15 cellular contexts compared by ENCODE assay signal in genomic region chr3:128335621-128336296, GRCh38.
DNase-seq lines count a peak whose midpoint lies in the region; ATAC-seq and TF ChIP-seq lines count a peak whose summit lies in the region.
"Had no signal": no experiment of that assay in that cellular context is flagged by ENCODE, and none has a peak within 500 bp of the region (broad histone marks: within the 10 kb centered on the region; RNA-seq: fewer than 3 reads in every experiment).

No MANE protein-coding gene starts in this region.

- H3K4me3 Mint-ChIP-seq in WTC11 = no peak overlapping the region
- peak overlapping the region; percentile 15 for H3K4me3 Mint-ChIP-seq in progenitor cell of endocrine pancreas (ENCODE audit: low read depth)
- H3K4me3 Mint-ChIP-seq: activated CD4-positive, alpha-beta T cell treated with anti-CD3 and anti-CD28 coated beads for 36 hours; activated naive CD8-positive, alpha-beta T cell had no signal

- peaks cover 18% of the 10 kb centered on the region for H3K4me1 Mint-ChIP-seq in WTC11
- peaks cover 56% of the 10 kb centered on the region for H3K4me1 Mint-ChIP-seq in progenitor cell of endocrine pancreas (ENCODE audit: low read depth)
- H3K4me1 Mint-ChIP-seq: activated CD4-positive, alpha-beta T cell treated with anti-CD3 and anti-CD28 coated beads for 36 hours had no signal

- DNase-seq in DMS 273 (lab: John Stamatoyannopoulos, UW; ENCODE audit: unreplicated experiment) = peak; percentile 69
- no peak for DNase-seq in DMS 273 treated with DMSO at 0.1 percent for 48 hours (lab: John Stamatoyannopoulos, UW)
- DNase-seq in WTC11 (ENCODE audit: low spot score) = peak; percentile 39
- peak; percentile 49 for DNase-seq in iPS-NIHi11 (ENCODE audit: low spot score)
- DNase-seq in progenitor cell of endocrine pancreas (ENCODE audit: low spot score, unreplicated experiment) = no peak
- no peak for DNase-seq in kidney glomerular epithelial cell (lab: John Stamatoyannopoulos, UW)
- no peak for DNase-seq in left cardiac atrium
- DNase-seq: 8988T; activated CD4-positive, alpha-beta T cell treated with anti-CD3 and anti-CD28 coated beads for 36 hours; GM23248; NCI-H2081 treated with DMSO at 0.1 percent for 48 hours; transverse colon had no signal

- peak; percentile 81 for ATAC-seq in WTC11
- ATAC-seq in HG03354 (IDR thresholded peaks at IDR 0.05; ENCODE audit: poor library complexity, severe bottlenecking, unreplicated experiment) = no peak
- no peak for ATAC-seq in left cardiac atrium
- ATAC-seq: activated CD4-positive, alpha-beta T cell treated with anti-CD3 and anti-CD28 coated beads for 36 hours; Right ventricle myocardium inferior had no signal

- intact Hi-C loops in left cardiac atrium (cut with DNase I) = no loop called here

- POLR2A ChIA-PET in WTC11 (lab: Charles Lee) = no interaction called here

- H3K27ac Mint-ChIP-seq in WTC11 (peak overlapping the region; percentile 41; the same call in 1 of the 2 replicates), progenitor cell of endocrine pancreas (no peak overlapping the region)
- H3K27ac Mint-ChIP-seq: activated CD4-positive, alpha-beta T cell treated with anti-CD3 and anti-CD28 coated beads for 36 hours; activated naive CD8-positive, alpha-beta T cell had no signal

- CTCF ChIA-PET in WTC11 (lab: Charles Lee) = interaction anchor here (0.6 to 3.0 kb wide), 3 partner anchors 14 to 203 kb away, joined by 3 to 19 read pairs (median 3); no protein-coding TSS in a partner anchor

- no peaks in the 10 kb centered on the region for H3K9me3 Mint-ChIP-seq in WTC11
- no peaks in the 10 kb centered on the region for H3K9me3 Mint-ChIP-seq in progenitor cell of endocrine pancreas (ENCODE audit: low read depth)

- TF ChIP-seq CTCF in WTC11 (IDR thresholded peaks at IDR 0.05) (no peak), progenitor cell of endocrine pancreas (IDR thresholded peaks at IDR 0.05; ENCODE audit: unreplicated experiment) (no peak)

- H3K27me3 Mint-ChIP-seq in WTC11 (ENCODE audit: low read depth) = no peaks in the 10 kb centered on the region
- peaks cover 40% of the 10 kb centered on the region for H3K27me3 Mint-ChIP-seq in progenitor cell of endocrine pancreas
- H3K27me3 Mint-ChIP-seq: activated CD4-positive, alpha-beta T cell treated with anti-CD3 and anti-CD28 coated beads for 36 hours; activated naive CD8-positive, alpha-beta T cell had no signal

- no peaks in the 10 kb centered on the region for H3K36me3 Mint-ChIP-seq in WTC11
- H3K36me3 Mint-ChIP-seq in progenitor cell of endocrine pancreas (ENCODE audit: insufficient read depth) = peaks cover 2% of the 10 kb centered on the region

TF ChIP-seq in WTC11, 78 proteins besides CTCF, POLR2A, EP300 and RAD21:
- TF ChIP-seq PRDM15 (CRISPR knock-in tag; IDR thresholded peaks at IDR 0.05) (peak; percentile 14; the same call in 1 of the 2 replicates), ZSCAN18 (CRISPR knock-in tag; IDR thresholded peaks at IDR 0.05) (no peak)

Comparison
In these comparisons a context has a peak if more than half of its experiments do, and no peak if none do; other contexts are left out.
1. DNase-seq: peak in DMS 273 (single experiment), WTC11 (single experiment) and iPS-NIHi11 (single experiment); none in DMS 273 treated with DMSO at 0.1 percent for 48 hours (single experiment), progenitor cell of endocrine pancreas (single experiment), kidney glomerular epithelial cell (single experiment) and left cardiac atrium (single experiment).